Comparison of ENCODE assay signal across 35 cellular contexts in genomic region chr7:10734595-10734994, GRCh38.
DNase-seq lines count a peak whose midpoint lies in the region; ATAC-seq, FAIRE-seq and TF ChIP-seq lines count a peak whose summit lies in the region.
"Had no signal": no experiment of that assay in that cellular context is flagged by ENCODE, and none has a peak within 500 bp of the region (broad histone marks: within the 10 kb centered on the region; RNA-seq: fewer than 3 reads in every experiment).

No MANE protein-coding gene starts in this region.

- H3K9me3 ChIP-seq in K562 (replicated peaks; ENCODE audit: control insufficient read depth, insufficient read depth, low read depth, low read length): no peaks in the 10 kb centered on the region
- H3K9me3 ChIP-seq: A549; BE2C; BLaER1; BLaER1 treated with 17β-estradiol and CSF1 and Interleukin-3, amounts not matched to agents 10 nM and 100 nM; Caco-2 had no signal

- TF ChIP-seq POLR2A in K562 (conservative IDR thresholded peaks at IDR 0.05) (no peak), erythroblast (IDR thresholded peaks at IDR 0.05; ENCODE audit: low read length) (no peak)

- in situ Hi-C loops in K562 (cut with MboI): no loop called here

- POLR2A ChIA-PET in K562 (lab: Yijun Ruan, JAX): no interaction called here

- peak overlapping the region; percentile 54 for H3K4me2 ChIP-seq in K562 (ENCODE audit: insufficient read depth, low read length)
- H3K4me2 ChIP-seq: A549; BLaER1; BLaER1 treated with 17β-estradiol and CSF1 and Interleukin-3, amounts not matched to agents 10 nM and 100 nM had no signal

- H4K20me1 ChIP-seq in K562 (replicated peaks; ENCODE audit: control insufficient read depth, insufficient read depth, low read length): no peaks in the 10 kb centered on the region
- H4K20me1 ChIP-seq: BLaER1; BLaER1 treated with 17β-estradiol and CSF1 and Interleukin-3, amounts not matched to agents 10 nM and 100 nM had no signal

- 3% methylated on average over 2 of the region's 2 CpGs for WGBS in K562 (ENCODE audit: insufficient coverage, low coverage, missing lambda C conversion rate)

- peak overlapping the region; percentile 54 for H3K27ac ChIP-seq in K562 (ENCODE audit: extremely low read depth, low read depth, low read length)
- H3K27ac ChIP-seq: 22Rv1; A549; BLaER1; BLaER1 treated with 17β-estradiol and CSF1 and Interleukin-3, amounts not matched to agents 10 nM and 100 nM; C4-2B had no signal

- FAIRE-seq in K562 (lab: Jason Lieb, UNC): no peak
- FAIRE-seq: A204.1, A549, D721Med had no signal

- no peaks in the 10 kb centered on the region for H3K27me3 ChIP-seq in K562 (ENCODE audit: control insufficient read depth in 2 of 2, insufficient read depth in 2 of 2, low read length in 2 of 2)
- H3K27me3 ChIP-seq: BE2C; BLaER1; BLaER1 treated with 17β-estradiol and CSF1 and Interleukin-3, amounts not matched to agents 10 nM and 100 nM had no signal

- no peak for TF ChIP-seq RAD21 in K562 (CRISPR knock-in tag; conservative IDR thresholded peaks at IDR 0.05 in 1 of 2, IDR thresholded peaks at IDR 0.05 in 1 of 2)

- ATAC-seq in K562 (peak; percentile 67), GM21786 (IDR thresholded peaks at IDR 0.05; ENCODE audit: unreplicated experiment) (no peak)
- ATAC-seq: A549; CD8-positive, alpha-beta T cell had no signal

- intact Hi-C loops in K562 (cut with micrococcal nuclease): loop anchor here (2.0 kb wide), 1 partner anchor 46 kb away; no protein-coding TSS in a partner anchor

- peaks cover 32% of the 10 kb centered on the region for H3K36me3 ChIP-seq in K562 (ENCODE audit: control insufficient read depth, insufficient read depth, low read length)
- H3K36me3 ChIP-seq: BE2C; BLaER1; BLaER1 treated with 17β-estradiol and CSF1 and Interleukin-3, amounts not matched to agents 10 nM and 100 nM had no signal

- peak; percentile 87 for TF ChIP-seq EP300 in K562 (IDR thresholded peaks at IDR 0.05; ENCODE audit: low read length)

- peak overlapping the region in 1 of 2 experiments; percentile 28; a peak in 2 of 4 replicates for H3K9ac ChIP-seq in K562 (ENCODE audit: insufficient read depth in 1 of 2, low read depth in 2 of 2, low read length in 2 of 2)
- H3K9ac ChIP-seq: BLaER1; BLaER1 treated with 17β-estradiol and CSF1 and Interleukin-3, amounts not matched to agents 10 nM and 100 nM had no signal

- no TSS peak for BruUV-seq in K562 (replicated peaks; lab: Mats Ljungman, UMichigan)

- no peaks in the 10 kb centered on the region for H3K9me1 ChIP-seq in K562 (ENCODE audit: control insufficient read depth, insufficient read depth, low read length)

- H3K79me2 ChIP-seq in K562 (ENCODE audit: control insufficient read depth, insufficient read depth, low read length): peaks cover 100% of the 10 kb centered on the region

- CTCF ChIA-PET in K562 (lab: Yijun Ruan, JAX; ENCODE audit: low intra/inter-chr PET ratio): no interaction called here

- DNase-seq in OCI-M1 (lab: John Stamatoyannopoulos, UW): peak; percentile 34
- peak; percentile 25 for DNase-seq in OCI-M2 (lab: John Stamatoyannopoulos, UW; ENCODE audit: unreplicated experiment)
- DNase-seq in K562 (ENCODE audit: extremely low read depth in 1 of 4, low spot score in 3 of 4): peak in 2 of 4 experiments; percentile 63 to 67
- peak; percentile 51 to 73 for DNase-seq in erythroblast (lab: John Stamatoyannopoulos, UW)
- DNase-seq in MV-4-11 (lab: John Stamatoyannopoulos, UW): no peak
- no peak for DNase-seq in NCI-H526 (lab: John Stamatoyannopoulos, UW)
- DNase-seq in NCI-H1092 (lab: John Stamatoyannopoulos, UW): no peak
- DNase-seq: 8988T; ACHN; AML-193; BE2C; C1 segment of cervical spinal cord; Caco-2; Calu3; CD4-positive, alpha-beta memory T cell; CD4-positive, alpha-beta T cell; CD4-positive, CD25-positive, alpha-beta regulatory T cell; CD8-positive, alpha-beta memory T cell; CD8-positive, alpha-beta T cell; COR-L47; DMS 273 treated with DMSO at 0.1 percent for 48 hours; DMS153; DMS53; DMS79; DMS79 treated with DMSO at 0.1 percent for 48 hours; DND-41; EL had no signal

- no peak overlapping the region for H3K4me3 ChIP-seq in K562
- H3K4me3 ChIP-seq: A549; BLaER1; BLaER1 treated with 17β-estradiol and CSF1 and Interleukin-3, amounts not matched to agents 10 nM and 100 nM had no signal

- no peak for TF ChIP-seq CTCF in K562 (IDR thresholded peaks at IDR 0.05 in 2 of 3, conservative IDR thresholded peaks at IDR 0.05 in 1 of 3; ENCODE audit: insufficient read depth in 2 of 3, low read depth in 1 of 3, low read length in 3 of 3)

- H2AFZ ChIP-seq in K562 (ENCODE audit: low read depth, low read length): no peak overlapping the region

- H3K4me1 ChIP-seq in K562 (replicated peaks in 1 of 2; ENCODE audit: control insufficient read depth in 2 of 2, insufficient read depth in 2 of 2, low read length in 2 of 2): peaks cover 4 to 40% of the 10 kb centered on the region in 2 experiments; a peak in 3 of 5 replicates
- H3K4me1 ChIP-seq: A549; BE2C; BLaER1; BLaER1 treated with 17β-estradiol and CSF1 and Interleukin-3, amounts not matched to agents 10 nM and 100 nM; Caco-2 had no signal

TF ChIP-seq in K562, 482 proteins besides CTCF, POLR2A, EP300 and RAD21 (continues in another document):
- TF ChIP-seq STAT5B (CRISPR knock-in tag; IDR thresholded peaks at IDR 0.05): no peak
- no peak for TF ChIP-seq NR2C1 (IDR thresholded peaks at IDR 0.05)
- TF ChIP-seq NR2C1 (tag; IDR thresholded peaks at IDR 0.05): no peak
- TF ChIP-seq TAF9B (IDR thresholded peaks at IDR 0.05; ENCODE audit: partially characterized antibody): no peak
- no peak for TF ChIP-seq ESRRB (CRISPR knock-in tag; IDR thresholded peaks at IDR 0.05; ENCODE audit: borderline replicate concordance)
- no peak for TF ChIP-seq FUS (optimal IDR thresholded peaks at IDR 0.05; ENCODE audit: low read depth, low read length)
- TF ChIP-seq MAZ (CRISPR knock-in tag; conservative IDR thresholded peaks at IDR 0.05 in 1 of 2, IDR thresholded peaks at IDR 0.05 in 1 of 2): 0 out of 4 replicates have a peak, but pooled peaks of 1 of the 2 experiments have one; percentile 10
- no peak for TF ChIP-seq MECOM (CRISPR knock-in tag; IDR thresholded peaks at IDR 0.05)
- 0 out of 2 replicates have a peak, but pooled peaks have one; percentile 38 for TF ChIP-seq EHMT2 (IDR thresholded peaks at IDR 0.05)
- no peak for TF ChIP-seq TRIM28 (IDR thresholded peaks at IDR 0.05)
- TF ChIP-seq ZNF316 (IDR thresholded peaks at IDR 0.05): no peak
- no peak for TF ChIP-seq MCM5 (IDR thresholded peaks at IDR 0.05; ENCODE audit: low read depth)
- peak; percentile 50; the same call in 1 of the 2 replicates for TF ChIP-seq MYBL2 (IDR thresholded peaks at IDR 0.05; ENCODE audit: low read depth)
- no peak for TF ChIP-seq MYBL2 (CRISPR knock-in tag; IDR thresholded peaks at IDR 0.05; ENCODE audit: borderline replicate concordance)
- peak in 1 of 2 experiments; percentile 43; a peak in 1 of 4 replicates for TF ChIP-seq TBL1XR1 (IDR thresholded peaks at IDR 0.05; ENCODE audit: low read length in 2 of 2)
- no peak for TF ChIP-seq MBD2 (IDR thresholded peaks at IDR 0.05; ENCODE audit: borderline replicate concordance, low read depth)
- TF ChIP-seq LEF1 (IDR thresholded peaks at IDR 0.05): peak; percentile 60; the same call in 1 of the 2 replicates
- TF ChIP-seq ZNF174 (CRISPR knock-in tag; IDR thresholded peaks at IDR 0.05): no peak
- TF ChIP-seq DMBX1 (CRISPR knock-in tag; IDR thresholded peaks at IDR 0.05; ENCODE audit: borderline replicate concordance): peak; percentile 59; the same call in 1 of the 2 replicates
- TF ChIP-seq, protein P1, sequence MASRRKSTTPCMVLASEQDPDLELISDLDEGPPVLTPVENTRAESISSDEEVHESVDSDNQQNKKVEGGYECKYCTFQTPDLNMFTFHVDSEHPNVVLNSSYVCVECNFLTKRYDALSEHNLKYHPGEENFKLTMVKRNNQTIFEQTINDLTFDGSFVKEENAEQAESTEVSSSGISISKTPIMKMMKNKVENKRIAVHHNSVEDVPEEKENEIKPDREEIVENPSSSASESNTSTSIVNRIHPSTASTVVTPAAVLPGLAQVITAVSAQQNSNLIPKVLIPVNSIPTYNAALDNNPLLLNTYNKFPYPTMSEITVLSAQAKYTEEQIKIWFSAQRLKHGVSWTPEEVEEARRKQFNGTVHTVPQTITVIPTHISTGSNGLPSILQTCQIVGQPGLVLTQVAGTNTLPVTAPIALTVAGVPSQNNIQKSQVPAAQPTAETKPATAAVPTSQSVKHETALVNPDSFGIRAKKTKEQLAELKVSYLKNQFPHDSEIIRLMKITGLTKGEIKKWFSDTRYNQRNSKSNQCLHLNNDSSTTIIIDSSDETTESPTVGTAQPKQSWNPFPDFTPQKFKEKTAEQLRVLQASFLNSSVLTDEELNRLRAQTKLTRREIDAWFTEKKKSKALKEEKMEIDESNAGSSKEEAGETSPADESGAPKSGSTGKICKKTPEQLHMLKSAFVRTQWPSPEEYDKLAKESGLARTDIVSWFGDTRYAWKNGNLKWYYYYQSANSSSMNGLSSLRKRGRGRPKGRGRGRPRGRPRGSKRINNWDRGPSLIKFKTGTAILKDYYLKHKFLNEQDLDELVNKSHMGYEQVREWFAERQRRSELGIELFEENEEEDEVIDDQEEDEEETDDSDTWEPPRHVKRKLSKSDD (conservative IDR thresholded peaks at IDR 0.05; ENCODE audit: low read length): no peak
- TF ChIP-seq OTX1 (CRISPR knock-in tag; IDR thresholded peaks at IDR 0.05): no peak
- peak; percentile 49 for TF ChIP-seq CCNT2 (IDR thresholded peaks at IDR 0.05; ENCODE audit: borderline replicate concordance, extremely low read depth, insufficient read length, low read depth, low read length)
- TF ChIP-seq STAG1 (CRISPR knock-in tag; IDR thresholded peaks at IDR 0.05; ENCODE audit: borderline replicate concordance): no peak
- TF ChIP-seq, protein P2, sequence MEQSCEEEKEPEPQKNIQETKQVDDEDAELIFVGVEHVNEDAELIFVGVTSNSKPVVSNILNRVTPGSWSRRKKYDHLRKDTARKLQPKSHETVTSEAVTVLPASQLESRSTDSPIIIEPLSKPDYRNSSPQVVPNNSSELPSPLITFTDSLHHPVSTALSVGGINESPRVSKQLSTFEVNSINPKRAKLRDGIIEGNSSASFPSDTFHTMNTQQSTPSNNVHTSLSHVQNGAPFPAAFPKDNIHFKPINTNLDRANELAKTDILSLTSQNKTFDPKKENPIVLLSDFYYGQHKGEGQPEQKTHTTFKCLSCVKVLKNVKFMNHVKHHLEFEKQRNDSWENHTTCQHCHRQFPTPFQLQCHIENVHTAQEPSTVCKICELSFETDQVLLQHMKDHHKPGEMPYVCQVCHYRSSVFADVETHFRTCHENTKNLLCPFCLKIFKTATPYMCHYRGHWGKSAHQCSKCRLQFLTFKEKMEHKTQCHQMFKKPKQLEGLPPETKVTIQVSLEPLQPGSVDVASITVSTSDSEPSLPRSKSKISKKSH (CRISPR knock-in tag; IDR thresholded peaks at IDR 0.05): no peak
- TF ChIP-seq ZNF143 (CRISPR knock-in tag; IDR thresholded peaks at IDR 0.05): no peak

Comparison
In these comparisons a context has a peak if more than half of its experiments do, and no peak if none do; other contexts are left out.
1. DNase-seq: peak in OCI-M1 (single experiment), OCI-M2 (single experiment) and erythroblast (2 of 2); none in MV-4-11 (single experiment), NCI-H526 (0 of 2) and NCI-H1092 (single experiment).